ENCODE assay signal across 12 cellular contexts in the genomic region with DNA sequence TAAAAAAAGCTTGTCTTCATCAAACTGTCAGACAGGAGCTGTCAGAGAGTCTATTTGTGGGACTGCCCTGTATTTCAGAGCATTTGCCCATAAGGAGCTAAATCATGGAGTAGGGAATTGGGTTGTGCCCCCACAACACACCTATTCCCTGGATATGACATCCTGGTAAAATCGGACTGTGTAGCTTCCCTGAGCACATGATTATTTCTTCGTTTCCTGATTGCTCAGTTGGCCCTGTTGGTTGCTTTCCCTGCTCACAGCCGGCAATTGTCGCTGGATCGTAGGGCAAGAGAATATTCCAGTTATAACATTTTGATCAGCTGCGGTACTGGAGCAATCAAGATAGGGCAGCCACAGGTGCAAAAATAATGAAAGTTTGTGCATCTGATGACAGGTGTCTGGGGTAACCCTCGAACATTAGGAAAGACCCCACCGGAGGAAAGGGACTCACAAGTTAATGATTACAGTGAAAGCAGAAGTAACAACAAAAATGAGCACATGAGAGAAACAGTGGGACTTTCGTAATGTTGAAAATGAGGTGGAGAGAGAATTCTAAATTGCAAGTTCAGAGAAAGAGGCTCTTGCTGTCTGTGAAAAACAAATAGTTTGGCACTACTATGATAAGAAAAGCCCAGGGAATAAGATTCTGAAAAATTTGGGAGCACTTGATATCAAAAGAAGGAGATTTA. TPM values are rescaled to one million over a fixed set of nuclear protein-coding genes. Genes with fewer than 3 reads are reported as not detected.
A peak's percentile ranks its signal among the peaks of the same experiment; 100 is the strongest.
DNase-seq lines count a peak whose midpoint lies in the region; ATAC-seq lines count a peak whose summit lies in the region.
"Had no signal": no experiment of that assay in that cellular context is flagged by ENCODE, and none has a peak within 500 bp of the region (broad histone marks: within the 10 kb centered on the region; RNA-seq: fewer than 3 reads in every experiment).

No MANE protein-coding gene starts in this region.

- H3K27ac ChIP-seq in right cardiac atrium (ENCODE audit: low read length) = no peak overlapping the region

- no peaks in the 10 kb centered on the region for H3K4me1 ChIP-seq in right cardiac atrium (ENCODE audit: control insufficient read depth, insufficient read depth, low read length)

- WGBS in right cardiac atrium = 62% methylated on average over 9 of the region's 9 CpGs

- ATAC-seq in GM18498 (IDR thresholded peaks at IDR 0.05; ENCODE audit: unreplicated experiment) (peak; percentile 63), GM21528 (IDR thresholded peaks at IDR 0.05; ENCODE audit: low FRiP score, unreplicated experiment) (peak; percentile 55), HG03520 (IDR thresholded peaks at IDR 0.05; ENCODE audit: unreplicated experiment) (peak; percentile 33), right cardiac atrium (peak; percentile 21 to 43)

- DNase-seq in right cardiac atrium (no peak), SHP77 (lab: John Stamatoyannopoulos, UW) (no peak), NCI-H2196 treated with DMSO at 0.1 percent for 48 hours (lab: John Stamatoyannopoulos, UW; ENCODE audit: unreplicated experiment) (no peak), pons (ENCODE audit: low spot score) (no peak), cerebellar nuclear complex (lab: John Stamatoyannopoulos, UW) (no peak)
- DNase-seq: activated naive CD8-positive, alpha-beta T cell treated with anti-CD3 and anti-CD28 coated beads, Interleukin-2, amount 10 ng/mL, durations not matched to agents 7 days and 5 days; naive B cell; NCI-H1694 had no signal

- H3K27me3 ChIP-seq in right cardiac atrium (ENCODE audit: control insufficient read depth, insufficient read depth) = no peaks in the 10 kb centered on the region

- no peak overlapping the region for H3K4me3 ChIP-seq in right cardiac atrium (ENCODE audit: low read length)

- intact Hi-C loops in right cardiac atrium (cut with DNase I) = no loop called here

- H3K9me3 ChIP-seq in right cardiac atrium (ENCODE audit: control insufficient read depth, low read length) = no peaks in the 10 kb centered on the region

RNA-seq across cellular contexts. Expression of gene MAB21L3, which starts 0.5 kb away (rescaled TPM):
- total RNA-seq in right cardiac atrium = under 1 TPM in 1 of 4 donors, not detected in 3; 0.06 TPM
- not detected for polyA plus RNA-seq in right cardiac atrium
- total RNA-seq: activated naive CD8-positive, alpha-beta T cell treated with anti-CD3 and anti-CD28 coated beads, Interleukin-2, amount 10 ng/mL, durations not matched to agents 7 days and 5 days had no signal
- polyA plus RNA-seq: CD14-positive monocyte had no signal
